In the genomic region with DNA sequence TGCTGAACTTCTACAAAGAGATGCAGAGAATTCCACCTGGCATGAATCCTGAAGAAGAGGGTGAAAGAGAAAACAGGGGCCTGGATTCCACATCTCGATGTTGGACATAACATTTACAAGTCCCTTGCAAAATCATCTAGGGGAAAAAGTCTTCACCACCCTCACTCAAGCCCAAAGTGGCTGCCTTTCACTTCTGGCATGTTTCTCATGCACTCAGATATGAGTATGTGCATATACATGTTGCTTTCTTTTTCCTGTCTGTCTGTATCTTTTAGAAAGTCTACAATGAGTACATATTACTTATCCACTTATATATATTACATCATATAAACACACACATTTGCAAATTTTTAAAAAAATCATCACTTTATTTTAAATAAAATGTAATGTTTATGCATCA, we compare ENCODE assay signal across 19 cellular contexts.
"Had no signal": no experiment of that assay in that cellular context is flagged by ENCODE, and none has a peak within 500 bp of the region (broad histone marks: within the 10 kb centered on the region; RNA-seq: fewer than 3 reads in every experiment).

No MANE protein-coding gene starts in this region.

- H3K4me1 ChIP-seq: heart right ventricle, neural progenitor cell, pancreas, testis, tibial nerve had no signal

- H3K9me3 ChIP-seq: heart right ventricle, pancreas, testis, tibial nerve, upper lobe of right lung, vagina had no signal

- H3K36me3 ChIP-seq: heart right ventricle, neural progenitor cell, pancreas, tibial nerve, upper lobe of right lung, vagina had no signal

- H3K4me3 ChIP-seq: heart right ventricle, neural progenitor cell, pancreas, testis, tibial nerve, upper lobe of right lung, vagina had no signal

- H3K27ac ChIP-seq: heart right ventricle, neural progenitor cell, pancreas, testis, tibial nerve, upper lobe of right lung, vagina had no signal

- ATAC-seq: effector memory CD8-positive, alpha-beta T cell; heart right ventricle; natural killer cell; pancreas; right cardiac atrium; stimulated activated naive B cell treated with anti-CD40 and anti-IgM and Interleukin-4, amounts not matched to agents 10 μg/mL and 1 μg/mL and 100 μg/mL, for 72 hours; stimulated activated naive CD8-positive, alpha-beta T cell treated with anti-CD3 and anti-CD28 coated beads, Interleukin-15, amount 100 ng/mL, for 72 hours; upper lobe of right lung had no signal

- FAIRE-seq: frontal cortex, islet of Langerhans, pancreas had no signal

- H3K27me3 ChIP-seq: heart right ventricle, neural progenitor cell, pancreas, testis, tibial nerve, upper lobe of right lung, vagina had no signal

- H3K4me2 ChIP-seq: neural progenitor cell had no signal

- H2AFZ ChIP-seq: neural progenitor cell had no signal

- H3K9ac ChIP-seq: neural progenitor cell had no signal

- DNase-seq: effector memory CD8-positive, alpha-beta T cell; heart right ventricle; hypothalamus; kidney glomerular epithelial cell; mammary epithelial cell; natural killer cell; nucleus accumbens; pancreas; right cardiac atrium; stimulated activated CD4-positive, alpha-beta T cell treated with anti-CD3 and anti-CD28 coated beads, Interleukin-4, amount 100 ng/mL, for 4 hours; stimulated activated naive B cell treated with anti-CD40 and anti-IgM and Interleukin-4, amounts not matched to agents 10 μg/mL and 1 μg/mL and 100 μg/mL, for 72 hours; stimulated activated naive CD8-positive, alpha-beta T cell treated with anti-CD3 and anti-CD28 coated beads, Interleukin-15, amount 100 ng/mL, for 72 hours; testis; upper lobe of right lung had no signal
